13 cellular contexts compared by ENCODE assay signal in the genomic region with DNA sequence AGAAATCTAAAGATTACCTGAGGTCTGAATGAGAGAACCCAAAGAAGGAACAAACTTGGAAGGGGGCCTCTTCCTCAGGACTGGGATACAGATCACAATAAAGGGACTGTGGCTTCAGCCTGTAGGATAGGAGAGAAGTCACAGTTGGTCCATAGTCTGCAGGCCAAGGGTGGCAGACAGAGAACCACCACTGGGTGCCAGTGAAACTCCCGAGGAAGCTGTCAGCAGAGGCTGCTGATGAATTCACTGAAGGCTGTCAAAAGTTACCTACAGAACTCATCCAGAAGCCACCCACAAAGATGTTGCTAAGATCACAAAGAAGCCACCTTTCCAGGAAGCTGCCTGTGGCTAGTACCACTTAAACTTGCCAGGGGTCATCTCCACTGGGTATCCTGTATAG.
"Had no signal": no experiment of that assay in that cellular context is flagged by ENCODE, and none has a peak within 500 bp of the region (broad histone marks: within the 10 kb centered on the region; RNA-seq: fewer than 3 reads in every experiment).

No MANE protein-coding gene starts in this region.

- H3K4me3 ChIP-seq: tibial artery had no signal

- H3K9me3 Mint-ChIP-seq: activated T-cell treated with anti-CD3 and anti-CD28 coated beads, Interleukin-2, amount 50 U/mL, for 4 hours; brain had no signal

- H3K36me3 Mint-ChIP-seq: activated CD8-positive, alpha-beta memory T cell treated with anti-CD3 and anti-CD28 coated beads, Interleukin-2, amount 10 ng/mL, durations not matched to agents 7 days and 5 days; activated naive CD8-positive, alpha-beta T cell; brain had no signal

- H3K9me3 ChIP-seq: tibial artery had no signal

- H3K4me1 Mint-ChIP-seq: activated CD8-positive, alpha-beta memory T cell treated with anti-CD3 and anti-CD28 coated beads, Interleukin-2, amount 10 ng/mL, durations not matched to agents 7 days and 5 days; brain; T-helper 17 cell had no signal

- H3K4me1 ChIP-seq: tibial artery had no signal

- H3K27me3 ChIP-seq: tibial artery had no signal

- H3K4me3 Mint-ChIP-seq: activated CD8-positive, alpha-beta memory T cell treated with anti-CD3 and anti-CD28 coated beads, Interleukin-2, amount 10 ng/mL, durations not matched to agents 7 days and 5 days; activated naive CD8-positive, alpha-beta T cell; activated T-cell treated with anti-CD3 and anti-CD28 coated beads, Interleukin-2, amount 50 U/mL, for 4 hours; brain; nephron progenitor cell; T-helper 17 cell had no signal

- DNase-seq: activated CD4-positive, alpha-beta T cell treated with anti-CD3 and anti-CD28 coated beads, Interleukin-2, amount 50 U/mL, for 48 hours; activated CD8-positive, alpha-beta memory T cell treated with anti-CD3 and anti-CD28 coated beads, Interleukin-2, amount 10 ng/mL, durations not matched to agents 7 days and 5 days; activated effector memory CD4-positive, alpha-beta T cell treated with anti-CD3 and anti-CD28 coated beads, Interleukin-2, amount 50 U/mL, for 16 hours; activated T-cell treated with anti-CD3 and anti-CD28 coated beads, Interleukin-2, amount 50 U/mL, for 4 hours; dermis blood vessel endothelial cell; mesenchymal stem cell; nephron progenitor cell; stimulated activated CD4-positive, alpha-beta T cell treated with anti-CD3 and anti-CD28 coated beads, Interleukin-4, amount 100 ng/mL, for 1 hour; T-helper 17 cell; tibial artery had no signal

- H3K27ac Mint-ChIP-seq: activated CD8-positive, alpha-beta memory T cell treated with anti-CD3 and anti-CD28 coated beads, Interleukin-2, amount 10 ng/mL, durations not matched to agents 7 days and 5 days; activated naive CD8-positive, alpha-beta T cell; brain; T-helper 17 cell had no signal

- ATAC-seq: activated CD8-positive, alpha-beta memory T cell treated with anti-CD3 and anti-CD28 coated beads, Interleukin-2, amount 10 ng/mL, durations not matched to agents 7 days and 5 days; activated T-cell treated with anti-CD3 and anti-CD28 coated beads, Interleukin-2, amount 50 U/mL, for 4 hours; esophagus mucosa; T-helper 17 cell had no signal

- H3K27ac ChIP-seq: tibial artery had no signal

- H3K36me3 ChIP-seq: tibial artery had no signal
